In genomic region chr15:77499087-77499765, GRCh38 we compare ENCODE assay signal across 2 cellular contexts.
TF ChIP-seq lines count a peak whose summit lies in the region.

No MANE protein-coding gene starts in this region.

TF ChIP-seq in H1, 55 proteins besides CTCF, POLR2A, EP300 and RAD21:
- no peak for TF ChIP-seq RFX5 (IDR thresholded peaks at IDR 0.05; ENCODE audit: borderline replicate concordance, low read depth, low read length)

TF ChIP-seq in neural cell, 6 proteins besides CTCF, POLR2A, EP300 and RAD21:
- TF ChIP-seq POLR2AphosphoS5 (IDR thresholded peaks at IDR 0.05), result no peak
- no peak for TF ChIP-seq SMC3 (conservative IDR thresholded peaks at IDR 0.05; ENCODE audit: poor library complexity)
TF ChIP-seq in neural cell: peak in this region for 0.
